In genomic region chr19:37972803-37973202, GRCh38 we compare ENCODE assay signal across 25 cellular contexts.
DNase-seq lines count a peak whose midpoint lies in the region; ATAC-seq, FAIRE-seq and TF ChIP-seq lines count a peak whose summit lies in the region.
"Had no signal": no experiment of that assay in that cellular context is flagged by ENCODE, and none has a peak within 500 bp of the region (broad histone marks: within the 10 kb centered on the region; RNA-seq: fewer than 3 reads in every experiment).

No MANE protein-coding gene starts in this region.

- no peaks in the 10 kb centered on the region for H3K9me3 ChIP-seq in HepG2 (ENCODE audit: low read length)
- H3K9me3 ChIP-seq in right lobe of liver: peaks cover 0 to 3% (median 0%) of the 10 kb centered on the region in 4 donors
- H3K9me3 ChIP-seq in Panc1 (ENCODE audit: control insufficient read depth, insufficient read depth, low read depth, low read length): peaks cover 6% of the 10 kb centered on the region; the same call in 1 of the 2 replicates
- H3K9me3 ChIP-seq in GM12878 (replicated peaks; ENCODE audit: control insufficient read depth, insufficient read depth, low read length): peaks cover 15% of the 10 kb centered on the region
- H3K9me3 ChIP-seq: HAP-1 had no signal

- intact Hi-C loops in HepG2 (cut with micrococcal nuclease; ENCODE audit: unreplicated experiment) (no loop called here), right lobe of liver (cut with DNase I) (no loop called here), Panc1 (cut with micrococcal nuclease; ENCODE audit: unreplicated experiment) (no loop called here), GM12878 (cut with micrococcal nuclease; ENCODE audit: unreplicated experiment) (no loop called here)

- in situ Hi-C loops in HepG2 (cut with HindIII; ENCODE audit: extremely low pct_ligation_motif_present, low pct_unique_long_range_greater_than_20kb): no loop called here
- in situ Hi-C loops in Panc1 (cut with HindIII; ENCODE audit: low pct_unique_long_range_greater_than_20kb, low sequenced_read_pairs): no loop called here
- in situ Hi-C loops in GM12878 (cut with MboI): no loop called here

- H3K4me1 ChIP-seq in HepG2 (ENCODE audit: insufficient read depth, low read length) (no peaks in the 10 kb centered on the region), right lobe of liver (no peaks in the 10 kb centered on the region), Panc1 (ENCODE audit: control insufficient read depth, insufficient read depth, low read length) (no peaks in the 10 kb centered on the region), GM12878 (ENCODE audit: control insufficient read depth, insufficient read depth, low read length) (peaks cover 41% of the 10 kb centered on the region)

- TF ChIP-seq POLR2A in HepG2 (IDR thresholded peaks at IDR 0.05; ENCODE audit: insufficient read depth in 1 of 2, low read depth in 2 of 2, low read length in 2 of 2): no peak
- no peak for TF ChIP-seq POLR2A in right lobe of liver (IDR thresholded peaks at IDR 0.05)
- TF ChIP-seq POLR2A in GM12878 (IDR thresholded peaks at IDR 0.05; ENCODE audit: low read depth, low read length): no peak

- no peak overlapping the region for H3K4me3 Mint-ChIP-seq in stimulated activated naive B cell treated with anti-CD40 and anti-IgM and Interleukin-4, amounts not matched to agents 10 μg/mL and 1 μg/mL and 100 μg/mL, for 72 hours
- H3K4me3 Mint-ChIP-seq: HFFc6 had no signal

- ATAC-seq in HepG2 (no peak), right lobe of liver (no peak), Panc1 (no peak), GM12878 (no peak), GM19397 (IDR thresholded peaks at IDR 0.05; ENCODE audit: unreplicated experiment) (no peak), HG02938 (IDR thresholded peaks at IDR 0.05; ENCODE audit: unreplicated experiment) (no peak)
- no peak for ATAC-seq in stimulated activated naive B cell treated with anti-CD40 and anti-IgM and Interleukin-4, amounts not matched to agents 10 μg/mL and 1 μg/mL and 100 μg/mL, for 72 hours (replicated peaks)

- no peaks in the 10 kb centered on the region for H3K27me3 ChIP-seq in HepG2 (ENCODE audit: control insufficient read depth in 1 of 2, insufficient read depth in 2 of 2, low read length in 2 of 2)
- H3K27me3 ChIP-seq in right lobe of liver: no peaks in the 10 kb centered on the region
- no peaks in the 10 kb centered on the region for H3K27me3 ChIP-seq in Panc1 (ENCODE audit: control insufficient read depth, insufficient read depth, low read length)
- H3K27me3 ChIP-seq in GM12878 (replicated peaks in 1 of 2; ENCODE audit: control insufficient read depth in 2 of 2, insufficient read depth in 2 of 2, low read length in 1 of 2): no peaks in the 10 kb centered on the region

- H2AFZ ChIP-seq in HepG2 (ENCODE audit: low read length): no peak overlapping the region
- H2AFZ ChIP-seq in GM12878 (ENCODE audit: control insufficient read depth, low read depth, low read length): no peak overlapping the region

- TF ChIP-seq RAD21 in HepG2 (CRISPR knock-in tag; IDR thresholded peaks at IDR 0.05): no peak
- no peak for TF ChIP-seq RAD21 in GM12878 (IDR thresholded peaks at IDR 0.05; ENCODE audit: insufficient read depth, low read depth, low read length)

- no peaks in the 10 kb centered on the region for H3K36me3 ChIP-seq in HepG2 (replicated peaks in 1 of 2; ENCODE audit: control insufficient read depth in 1 of 2, insufficient read depth in 2 of 2, low read length in 2 of 2)
- no peaks in the 10 kb centered on the region for H3K36me3 ChIP-seq in right lobe of liver
- H3K36me3 ChIP-seq in Panc1 (ENCODE audit: control insufficient read depth, insufficient read depth, low read length): no peaks in the 10 kb centered on the region
- peaks cover 1 to 5% of the 10 kb centered on the region in 2 experiments; a peak in 2 of 4 replicates for H3K36me3 ChIP-seq in GM12878 (ENCODE audit: control insufficient read depth in 2 of 2, insufficient read depth in 2 of 2, low read length in 1 of 2)
- H3K36me3 ChIP-seq: HAP-1 had no signal

- POLR2A ChIA-PET in HepG2 (lab: Yijun Ruan, JAX): no interaction called here
- POLR2A ChIA-PET in Panc1 (lab: Charles Lee): interaction anchor here (0.6 kb wide), 1 partner anchor 561 kb away, joined by 13 read pairs; no protein-coding TSS in a partner anchor
- POLR2A ChIA-PET in GM12878 (lab: Charles Lee): interaction anchor here (0.7 to 1.8 kb wide), 4 partner anchors 10 to 53 kb away, joined by 3 to 5 read pairs (median 4); no protein-coding TSS in a partner anchor

- DNase-seq in HepG2 (ENCODE audit: low spot score) (no peak), right lobe of liver (no peak), Panc1 (ENCODE audit: low read depth, low spot score) (no peak), GM12878 (ENCODE audit: low read depth, low spot score) (no peak), anterior cingulate cortex (lab: John Stamatoyannopoulos, UW) (no peak)
- no peak for DNase-seq in stimulated activated naive B cell treated with anti-CD40 and anti-IgM and Interleukin-4, amounts not matched to agents 10 μg/mL and 1 μg/mL and 100 μg/mL, for 72 hours
- DNase-seq: ACHN; AML-193; C1 segment of cervical spinal cord; CD4-positive, alpha-beta memory T cell; COR-L47; DMS153; DND-41; EL; GDM1; GOT3; HFFc6 had no signal

- TF ChIP-seq EP300 in HepG2 (IDR thresholded peaks at IDR 0.05; ENCODE audit: low read depth in 2 of 2, low read length in 2 of 2): no peak
- TF ChIP-seq EP300 in HepG2 (CRISPR knock-in tag; IDR thresholded peaks at IDR 0.05; ENCODE audit: borderline replicate concordance): no peak
- no peak for TF ChIP-seq EP300 in GM12878 (IDR thresholded peaks at IDR 0.05; ENCODE audit: borderline replicate concordance in 1 of 2, control insufficient read depth in 1 of 2, low read depth in 2 of 2, low read length in 2 of 2)

- H3K4me1 Mint-ChIP-seq in stimulated activated naive B cell treated with anti-CD40 and anti-IgM and Interleukin-4, amounts not matched to agents 10 μg/mL and 1 μg/mL and 100 μg/mL, for 72 hours: peaks cover 44 to 80% of the 10 kb centered on the region in 2 donors

- no peaks in the 10 kb centered on the region for H4K20me1 ChIP-seq in HepG2 (ENCODE audit: insufficient read depth, low read length)
- H4K20me1 ChIP-seq in GM12878 (ENCODE audit: control insufficient read depth, insufficient read depth): no peaks in the 10 kb centered on the region

- H3K4me2 ChIP-seq in HepG2 (ENCODE audit: low read depth, low read length) (no peak overlapping the region), GM12878 (ENCODE audit: control insufficient read depth, insufficient read depth) (no peak overlapping the region)

- RAD21 ChIA-PET in GM12878 (lab: Charles Lee; ENCODE audit: unreplicated experiment): interaction anchor here (1.0 kb wide), 1 partner anchor 9 kb away, joined by 3 read pairs; no protein-coding TSS in a partner anchor

- TF ChIP-seq CTCF in HepG2 (CRISPR knock-in tag; IDR thresholded peaks at IDR 0.05): no peak
- no peak for TF ChIP-seq CTCF in right lobe of liver (IDR thresholded peaks at IDR 0.05)
- TF ChIP-seq CTCF in Panc1 (IDR thresholded peaks at IDR 0.05): no peak
- TF ChIP-seq CTCF in GM12878 (IDR thresholded peaks at IDR 0.05 in 2 of 3, conservative IDR thresholded peaks at IDR 0.05 in 1 of 3; ENCODE audit: control insufficient read depth in 2 of 3, extremely low read depth in 1 of 3, insufficient read depth in 1 of 3, low read depth in 3 of 3, low read length in 3 of 3): no peak

- no TSS peak for BruUV-seq in HepG2 (replicated peaks; lab: Mats Ljungman, UMichigan)
- TSS peak; percentile 73 for BruUV-seq in Panc1 (replicated peaks; lab: Mats Ljungman, UMichigan)
- TSS peak; percentile 47 for BruUV-seq in GM12878 (replicated peaks; lab: Mats Ljungman, UMichigan)

- FAIRE-seq in HepG2 (lab: Jason Lieb, UNC) (no peak), GM12878 (lab: Jason Lieb, UNC) (no peak)
- FAIRE-seq: A204.1, GM12891, GM18507, H54 had no signal

- H3K27ac ChIP-seq in HepG2 (ENCODE audit: extremely low read length, insufficient read depth, low read length): no peak overlapping the region
- H3K27ac ChIP-seq in right lobe of liver: no peak overlapping the region
- no peak overlapping the region for H3K27ac ChIP-seq in Panc1 (ENCODE audit: low read length)
- H3K27ac ChIP-seq in GM12878 (ENCODE audit: control insufficient read depth, insufficient read depth): no peak overlapping the region
- H3K27ac ChIP-seq: 22Rv1 had no signal

- 98% methylated on average over 3 of the region's 3 CpGs for WGBS in HepG2 (ENCODE audit: low lambda C conversion rate)
- 100% methylated on average over 3 of the region's 3 CpGs for WGBS in right lobe of liver (ENCODE audit: insufficient coverage, low coverage, low lambda C conversion rate, missing lambda C conversion rate)
- WGBS in GM12878 (ENCODE audit: insufficient coverage, insufficient replicate concordance, low lambda C conversion rate, missing lambda C conversion rate): 94% methylated on average over 3 of the region's 3 CpGs

- H3K79me2 ChIP-seq in HepG2 (ENCODE audit: insufficient read depth, low read length) (peaks cover 4% of the 10 kb centered on the region), GM12878 (ENCODE audit: control insufficient read depth, insufficient read depth, low read length) (peaks cover 82% of the 10 kb centered on the region)

- H3K4me3 ChIP-seq in HepG2 (replicated peaks in 1 of 3; ENCODE audit: insufficient read depth in 1 of 3, low read depth in 2 of 3, low read length in 3 of 3) (no peak overlapping the region), right lobe of liver (no peak overlapping the region), Panc1 (ENCODE audit: low read depth in 2 of 2, low read length in 2 of 2) (no peak overlapping the region), GM12878 (no peak overlapping the region)
- H3K4me3 ChIP-seq: HAP-1 had no signal

- peak overlapping the region; percentile 51 for H3K27ac Mint-ChIP-seq in stimulated activated naive B cell treated with anti-CD40 and anti-IgM and Interleukin-4, amounts not matched to agents 10 μg/mL and 1 μg/mL and 100 μg/mL, for 72 hours
- H3K27ac Mint-ChIP-seq: CD4-positive, alpha-beta memory T cell had no signal

- SMC1A ChIA-PET in GM12878 (lab: Charles Lee; ENCODE audit: uncharacterized antibody, unreplicated experiment): interaction anchor here (0.7 to 1.8 kb wide), 5 partner anchors 10 to 65 kb away, joined by 4 to 5 read pairs (median 5); no protein-coding TSS in a partner anchor

- CTCF ChIA-PET in HepG2 (lab: Yijun Ruan, JAX; ENCODE audit: low intra/inter-chr PET ratio, low total read pairs): no interaction called here
- CTCF ChIA-PET in Panc1 (lab: Charles Lee): no interaction called here
- CTCF ChIA-PET in GM12878 (lab: Yijun Ruan, JAX): no interaction called here

- H3K9ac ChIP-seq in HepG2 (ENCODE audit: insufficient read depth, low read depth, low read length): no peak overlapping the region
- no peak overlapping the region for H3K9ac ChIP-seq in GM12878 (ENCODE audit: control insufficient read depth, insufficient read depth, low read length)

- H3K36me3 Mint-ChIP-seq in stimulated activated naive B cell treated with anti-CD40 and anti-IgM and Interleukin-4, amounts not matched to agents 10 μg/mL and 1 μg/mL and 100 μg/mL, for 72 hours: peaks cover 58 to 73% of the 10 kb centered on the region in 2 donors

- peaks cover 13 to 16% of the 10 kb centered on the region in 2 donors for H3K9me3 Mint-ChIP-seq in stimulated activated naive B cell treated with anti-CD40 and anti-IgM and Interleukin-4, amounts not matched to agents 10 μg/mL and 1 μg/mL and 100 μg/mL, for 72 hours

- H3K27me3 Mint-ChIP-seq in stimulated activated naive B cell treated with anti-CD40 and anti-IgM and Interleukin-4, amounts not matched to agents 10 μg/mL and 1 μg/mL and 100 μg/mL, for 72 hours: no peaks in the 10 kb centered on the region
- H3K27me3 Mint-ChIP-seq: CD4-positive, alpha-beta memory T cell had no signal

Comparison
In these comparisons a context has a peak if more than half of its experiments do, and no peak if none do; other contexts are left out.
1. Of the 75 proteins assayed by ChIP-seq in both HepG2 and GM12878: peak only in HepG2: none; only in GM12878: HCFC1; in both: none; in neither: 74.